Comparison of ENCODE assay signal across 8 cellular contexts in the genomic region with DNA sequence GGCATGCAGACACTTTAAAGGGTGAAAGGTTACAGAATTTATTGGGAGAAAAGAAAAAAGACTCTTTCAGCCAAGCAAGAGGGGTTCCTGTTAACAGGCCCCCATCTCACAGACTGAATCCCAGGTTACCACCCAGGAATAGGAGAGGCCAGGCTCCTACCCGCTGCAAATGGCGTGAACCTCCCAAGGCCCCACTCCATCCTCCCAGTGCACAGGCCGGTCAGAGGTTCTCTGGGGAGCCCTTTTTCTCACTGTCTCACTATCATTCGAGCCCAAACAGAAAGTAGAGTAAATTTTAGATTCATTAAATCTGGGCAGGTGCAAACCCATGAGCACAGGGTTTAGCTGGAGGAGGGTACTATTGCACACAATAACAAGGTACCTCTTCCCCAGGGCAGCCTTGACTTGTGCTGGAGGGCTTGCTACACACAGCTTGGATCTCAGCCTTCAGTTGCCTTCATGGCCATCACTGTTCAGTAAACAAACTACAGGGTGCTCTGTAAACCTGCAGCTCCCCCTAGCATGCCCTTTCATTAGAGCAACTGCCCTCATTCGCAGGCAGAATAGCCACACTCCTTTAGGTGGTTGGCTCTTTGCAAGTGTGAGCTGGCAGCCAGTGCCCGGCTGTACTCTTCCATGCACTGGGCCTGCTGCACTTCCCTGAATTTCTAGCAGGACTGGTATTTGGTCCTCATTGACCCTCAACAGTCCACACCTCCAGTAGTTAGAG. TPM values are rescaled to one million over a fixed set of nuclear protein-coding genes. Genes with fewer than 3 reads are reported as not detected.
DNase-seq lines count a peak whose midpoint lies in the region; ATAC-seq and TF ChIP-seq lines count a peak whose summit lies in the region.

No MANE protein-coding gene starts in this region.

- H3K27ac Mint-ChIP-seq in natural killer cell treated with Interleukin-12 subunit alpha and Interleukin-12 subunit beta and Interleukin-15 and Interleukin-18, amount 100 ng/mL, for 72 hours, result peak overlapping the region; percentile 53 to 68

- no peaks in the 10 kb centered on the region for H3K36me3 Mint-ChIP-seq in natural killer cell treated with Interleukin-12 subunit alpha and Interleukin-12 subunit beta and Interleukin-15 and Interleukin-18, amount 100 ng/mL, for 72 hours

- no peak for TF ChIP-seq POLR2A in stomach (IDR thresholded peaks at IDR 0.05)

- H3K9me3 ChIP-seq in OCI-LY3 (ENCODE audit: insufficient read depth, low read length) (no peaks in the 10 kb centered on the region), stomach (no peaks in the 10 kb centered on the region)

- H3K4me1 Mint-ChIP-seq in natural killer cell treated with Interleukin-12 subunit alpha and Interleukin-12 subunit beta and Interleukin-15 and Interleukin-18, amount 100 ng/mL, for 72 hours (ENCODE audit: low read depth in 2 of 2), result peaks cover 19 to 23% of the 10 kb centered on the region in 2 donors

- H3K79me2 ChIP-seq in OCI-LY3 (ENCODE audit: low read length), result peaks cover under 1% of the 10 kb centered on the region; the same call in 1 of the 2 replicates

- H3K4me2 ChIP-seq in OCI-LY3 (ENCODE audit: low read length), result peak overlapping the region; percentile 48

- peak overlapping the region; percentile 90 for H2AFZ ChIP-seq in OCI-LY3 (ENCODE audit: low read depth, low read length)

- H3K4me3 Mint-ChIP-seq in natural killer cell treated with Interleukin-12 subunit alpha and Interleukin-12 subunit beta and Interleukin-15 and Interleukin-18, amount 100 ng/mL, for 72 hours, result no peak overlapping the region

- ATAC-seq in GM19463 (IDR thresholded peaks at IDR 0.05; ENCODE audit: unreplicated experiment) (peak; percentile 70), HG03520 (IDR thresholded peaks at IDR 0.05; ENCODE audit: unreplicated experiment) (peak; percentile 61)
- peak; percentile 56 to 57 for ATAC-seq in natural killer cell treated with Interleukin-12 subunit alpha and Interleukin-12 subunit beta and Interleukin-15 and Interleukin-18, amount 100 ng/mL, for 72 hours

- no peak for TF ChIP-seq EP300 in stomach (IDR thresholded peaks at IDR 0.05)

- H3K27me3 ChIP-seq in OCI-LY3 (ENCODE audit: low read depth, low read length) (no peaks in the 10 kb centered on the region), stomach (no peaks in the 10 kb centered on the region)

- no peak overlapping the region for H3K27ac ChIP-seq in OCI-LY3 (ENCODE audit: low read length)
- H3K27ac ChIP-seq in stomach, result no peak overlapping the region

- intact Hi-C loops in stomach (cut with DNase I; ENCODE audit: low total_unique reads), result no loop called here

- H3K36me3 ChIP-seq in OCI-LY3 (replicated peaks; ENCODE audit: low read depth, low read length) (no peaks in the 10 kb centered on the region), stomach (no peaks in the 10 kb centered on the region)

- 67 to 80% (median 72%) methylated on average over 6 of the region's 6 CpGs for WGBS in stomach, 5 donors

- TF ChIP-seq CTCF in OCI-LY3 (IDR thresholded peaks at IDR 0.05; ENCODE audit: low read depth, low read length), result peak; percentile 79
- TF ChIP-seq CTCF in epithelial cell of proximal tubule (conservative IDR thresholded peaks at IDR 0.05; ENCODE audit: low read depth, low read length), result peak; percentile 55
- TF ChIP-seq CTCF in stomach (IDR thresholded peaks at IDR 0.05), result peak in 2 of 7 experiments; percentile 8 to 20

- H3K27me3 Mint-ChIP-seq in natural killer cell treated with Interleukin-12 subunit alpha and Interleukin-12 subunit beta and Interleukin-15 and Interleukin-18, amount 100 ng/mL, for 72 hours, result no peaks in the 10 kb centered on the region

- 0 out of 2 replicates have a peak overlapping the region, but pooled peaks have one; percentile 19 for H3K9ac ChIP-seq in OCI-LY3 (ENCODE audit: low read length)

- H3K4me3 ChIP-seq in OCI-LY3 (ENCODE audit: low read length) (no peak overlapping the region), epithelial cell of proximal tubule (ENCODE audit: low read depth, low read length) (no peak overlapping the region), stomach (no peak overlapping the region)

- no peaks in the 10 kb centered on the region for H3K9me3 Mint-ChIP-seq in natural killer cell treated with Interleukin-12 subunit alpha and Interleukin-12 subunit beta and Interleukin-15 and Interleukin-18, amount 100 ng/mL, for 72 hours

- H4K20me1 ChIP-seq in OCI-LY3 (ENCODE audit: insufficient read depth, low read length), result no peaks in the 10 kb centered on the region

- H3K4me1 ChIP-seq in OCI-LY3 (ENCODE audit: low read length), result peaks cover 35% of the 10 kb centered on the region
- peaks cover 0 to 6% (median 2%) of the 10 kb centered on the region in 4 donors for H3K4me1 ChIP-seq in stomach

- DNase-seq in DMS53 treated with DMSO at 0.1 percent for 48 hours (lab: John Stamatoyannopoulos, UW; ENCODE audit: unreplicated experiment) (peak; percentile 63), epithelial cell of proximal tubule (ENCODE audit: low read depth) (no peak), stomach (no peak), NCI-H187 (lab: John Stamatoyannopoulos, UW) (no peak)
- DNase-seq in natural killer cell treated with Interleukin-12 subunit alpha and Interleukin-12 subunit beta and Interleukin-15 and Interleukin-18, amount 100 ng/mL, for 72 hours (ENCODE audit: low spot score), result no peak

RNA-seq across cellular contexts. Expression of gene PLEK, which starts 7.3 kb away (rescaled TPM):
- not detected in 2 replicates for total RNA-seq in epithelial cell of proximal tubule
- 100 to 1,000 TPM; 209 to 569 TPM for total RNA-seq in natural killer cell treated with Interleukin-12 subunit alpha and Interleukin-12 subunit beta and Interleukin-15 and Interleukin-18, amount 100 ng/mL, for 72 hours
- 10 to 100 TPM in 1 of 5 donors, 1 to 10 TPM in 3, under 1 TPM in 1; 0.45 to 13.2 (median 2.6) TPM for total RNA-seq in stomach
- 10 to 100 TPM in 1 of 3 donors, 1 to 10 TPM in 2; 3.8 to 18.1 (median 5.5) TPM for polyA plus RNA-seq in stomach

RNA-seq across cellular contexts. Expression of gene CNRIP1, which starts 38.0 kb away (rescaled TPM):
- 17.5 and 29.8 TPM in 2 replicates for total RNA-seq in epithelial cell of proximal tubule
- not detected for total RNA-seq in natural killer cell treated with Interleukin-12 subunit alpha and Interleukin-12 subunit beta and Interleukin-15 and Interleukin-18, amount 100 ng/mL, for 72 hours
- total RNA-seq in stomach, result 100 to 1,000 TPM in 1 of 5 donors, 10 to 100 TPM in 2, 1 to 10 TPM in 1, not detected in 1; 6.2 to 107 (median 19.2) TPM
- 10 to 100 TPM in 2 of 3 donors, 1 to 10 TPM in 1; 8.3 to 28.0 (median 21.4) TPM for polyA plus RNA-seq in stomach

Comparison
In these comparisons a context has a peak if more than half of its experiments do, and no peak if none do; other contexts are left out.
1. RNA of gene PLEK, which starts 7.3 kb away (total RNA-seq): 209 to 569 TPM in natural killer cell treated with Interleukin-12 subunit alpha and Interleukin-12 subunit beta and Interleukin-15 and Interleukin-18, amount 100 ng/mL, for 72 hours; 0.45 to 13.2 TPM in stomach and not detected in epithelial cell of proximal tubule; every median in the first group is over 10 times any median in the second.
2. Peak in every context shown above with its lines, with median percentiles within 50 percentile points of each other: ATAC-seq.